ENCODE assay signal across 3 cellular contexts in the genomic region with DNA sequence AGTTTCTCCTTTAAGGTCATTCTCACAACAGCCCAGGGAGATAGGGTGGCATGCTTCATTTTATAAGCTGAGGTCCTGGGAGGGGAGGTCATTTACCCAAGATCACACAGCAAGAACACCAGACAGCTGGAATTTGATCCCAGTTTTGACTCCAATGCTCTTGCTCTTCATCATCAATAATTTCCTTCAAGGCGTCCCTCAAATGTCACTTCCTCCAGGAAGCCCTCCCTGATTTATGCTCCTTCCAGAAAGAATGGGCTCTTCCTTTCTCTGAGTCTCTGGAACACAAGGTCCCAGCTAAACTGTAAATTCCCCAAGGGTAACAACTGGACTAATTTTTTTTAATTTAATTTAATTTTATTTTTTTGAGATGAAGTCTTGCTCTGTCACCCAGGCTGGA.
TF ChIP-seq lines count a peak whose summit lies in the region.

No MANE protein-coding gene starts in this region.

TF ChIP-seq in HepG2, 621 proteins besides CTCF, POLR2A, EP300 and RAD21:
- peak; percentile 73 for TF ChIP-seq ZFP36 (IDR thresholded peaks at IDR 0.05; ENCODE audit: borderline replicate concordance, low read depth, low read length, partially characterized antibody)
- TF ChIP-seq PHF8 (CRISPR knock-in tag; IDR thresholded peaks at IDR 0.05), result no peak
TF ChIP-seq in HepG2: peak in this region for 1.

TF ChIP-seq in A549, 52 proteins besides CTCF, POLR2A, EP300 and RAD21:
- TF ChIP-seq POLR2AphosphoS2 (conservative IDR thresholded peaks at IDR 0.05; ENCODE audit: low read length) (no peak), MAFK (IDR thresholded peaks at IDR 0.05; ENCODE audit: partially characterized antibody) (no peak), ZFP36 (IDR thresholded peaks at IDR 0.05; ENCODE audit: borderline replicate concordance, partially characterized antibody) (peak; percentile 95), RCOR1 (IDR thresholded peaks at IDR 0.05; ENCODE audit: low read depth, low read length) (no peak)
- TF ChIP-seq, protein P1, sequence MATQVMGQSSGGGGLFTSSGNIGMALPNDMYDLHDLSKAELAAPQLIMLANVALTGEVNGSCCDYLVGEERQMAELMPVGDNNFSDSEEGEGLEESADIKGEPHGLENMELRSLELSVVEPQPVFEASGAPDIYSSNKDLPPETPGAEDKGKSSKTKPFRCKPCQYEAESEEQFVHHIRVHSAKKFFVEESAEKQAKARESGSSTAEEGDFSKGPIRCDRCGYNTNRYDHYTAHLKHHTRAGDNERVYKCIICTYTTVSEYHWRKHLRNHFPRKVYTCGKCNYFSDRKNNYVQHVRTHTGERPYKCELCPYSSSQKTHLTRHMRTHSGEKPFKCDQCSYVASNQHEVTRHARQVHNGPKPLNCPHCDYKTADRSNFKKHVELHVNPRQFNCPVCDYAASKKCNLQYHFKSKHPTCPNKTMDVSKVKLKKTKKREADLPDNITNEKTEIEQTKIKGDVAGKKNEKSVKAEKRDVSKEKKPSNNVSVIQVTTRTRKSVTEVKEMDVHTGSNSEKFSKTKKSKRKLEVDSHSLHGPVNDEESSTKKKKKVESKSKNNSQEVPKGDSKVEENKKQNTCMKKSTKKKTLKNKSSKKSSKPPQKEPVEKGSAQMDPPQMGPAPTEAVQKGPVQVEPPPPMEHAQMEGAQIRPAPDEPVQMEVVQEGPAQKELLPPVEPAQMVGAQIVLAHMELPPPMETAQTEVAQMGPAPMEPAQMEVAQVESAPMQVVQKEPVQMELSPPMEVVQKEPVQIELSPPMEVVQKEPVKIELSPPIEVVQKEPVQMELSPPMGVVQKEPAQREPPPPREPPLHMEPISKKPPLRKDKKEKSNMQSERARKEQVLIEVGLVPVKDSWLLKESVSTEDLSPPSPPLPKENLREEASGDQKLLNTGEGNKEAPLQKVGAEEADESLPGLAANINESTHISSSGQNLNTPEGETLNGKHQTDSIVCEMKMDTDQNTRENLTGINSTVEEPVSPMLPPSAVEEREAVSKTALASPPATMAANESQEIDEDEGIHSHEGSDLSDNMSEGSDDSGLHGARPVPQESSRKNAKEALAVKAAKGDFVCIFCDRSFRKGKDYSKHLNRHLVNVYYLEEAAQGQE (IDR thresholded peaks at IDR 0.05), result no peak
- TF ChIP-seq, protein P2, sequence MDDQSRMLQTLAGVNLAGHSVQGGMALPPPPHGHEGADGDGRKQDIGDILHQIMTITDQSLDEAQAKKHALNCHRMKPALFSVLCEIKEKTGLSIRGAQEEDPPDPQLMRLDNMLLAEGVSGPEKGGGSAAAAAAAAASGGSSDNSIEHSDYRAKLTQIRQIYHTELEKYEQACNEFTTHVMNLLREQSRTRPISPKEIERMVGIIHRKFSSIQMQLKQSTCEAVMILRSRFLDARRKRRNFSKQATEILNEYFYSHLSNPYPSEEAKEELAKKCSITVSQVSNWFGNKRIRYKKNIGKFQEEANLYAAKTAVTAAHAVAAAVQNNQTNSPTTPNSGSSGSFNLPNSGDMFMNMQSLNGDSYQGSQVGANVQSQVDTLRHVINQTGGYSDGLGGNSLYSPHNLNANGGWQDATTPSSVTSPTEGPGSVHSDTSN (IDR thresholded peaks at IDR 0.05), result no peak
- TF ChIP-seq, protein P3, sequence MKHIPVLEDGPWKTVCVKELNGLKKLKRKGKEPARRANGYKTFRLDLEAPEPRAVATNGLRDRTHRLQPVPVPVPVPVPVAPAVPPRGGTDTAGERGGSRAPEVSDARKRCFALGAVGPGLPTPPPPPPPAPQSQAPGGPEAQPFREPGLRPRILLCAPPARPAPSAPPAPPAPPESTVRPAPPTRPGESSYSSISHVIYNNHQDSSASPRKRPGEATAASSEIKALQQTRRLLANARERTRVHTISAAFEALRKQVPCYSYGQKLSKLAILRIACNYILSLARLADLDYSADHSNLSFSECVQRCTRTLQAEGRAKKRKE (CRISPR knock-in tag; IDR thresholded peaks at IDR 0.05; ENCODE audit: low read depth), result no peak

TF ChIP-seq in K562, 482 proteins besides CTCF, POLR2A, EP300 and RAD21 (continues in another document):
- no peak for TF ChIP-seq TOE1 (IDR thresholded peaks at IDR 0.05; ENCODE audit: borderline replicate concordance)
- TF ChIP-seq TOE1 (CRISPR knock-in tag; IDR thresholded peaks at IDR 0.05; ENCODE audit: borderline replicate concordance, low read depth), result no peak
- TF ChIP-seq, protein P4, sequence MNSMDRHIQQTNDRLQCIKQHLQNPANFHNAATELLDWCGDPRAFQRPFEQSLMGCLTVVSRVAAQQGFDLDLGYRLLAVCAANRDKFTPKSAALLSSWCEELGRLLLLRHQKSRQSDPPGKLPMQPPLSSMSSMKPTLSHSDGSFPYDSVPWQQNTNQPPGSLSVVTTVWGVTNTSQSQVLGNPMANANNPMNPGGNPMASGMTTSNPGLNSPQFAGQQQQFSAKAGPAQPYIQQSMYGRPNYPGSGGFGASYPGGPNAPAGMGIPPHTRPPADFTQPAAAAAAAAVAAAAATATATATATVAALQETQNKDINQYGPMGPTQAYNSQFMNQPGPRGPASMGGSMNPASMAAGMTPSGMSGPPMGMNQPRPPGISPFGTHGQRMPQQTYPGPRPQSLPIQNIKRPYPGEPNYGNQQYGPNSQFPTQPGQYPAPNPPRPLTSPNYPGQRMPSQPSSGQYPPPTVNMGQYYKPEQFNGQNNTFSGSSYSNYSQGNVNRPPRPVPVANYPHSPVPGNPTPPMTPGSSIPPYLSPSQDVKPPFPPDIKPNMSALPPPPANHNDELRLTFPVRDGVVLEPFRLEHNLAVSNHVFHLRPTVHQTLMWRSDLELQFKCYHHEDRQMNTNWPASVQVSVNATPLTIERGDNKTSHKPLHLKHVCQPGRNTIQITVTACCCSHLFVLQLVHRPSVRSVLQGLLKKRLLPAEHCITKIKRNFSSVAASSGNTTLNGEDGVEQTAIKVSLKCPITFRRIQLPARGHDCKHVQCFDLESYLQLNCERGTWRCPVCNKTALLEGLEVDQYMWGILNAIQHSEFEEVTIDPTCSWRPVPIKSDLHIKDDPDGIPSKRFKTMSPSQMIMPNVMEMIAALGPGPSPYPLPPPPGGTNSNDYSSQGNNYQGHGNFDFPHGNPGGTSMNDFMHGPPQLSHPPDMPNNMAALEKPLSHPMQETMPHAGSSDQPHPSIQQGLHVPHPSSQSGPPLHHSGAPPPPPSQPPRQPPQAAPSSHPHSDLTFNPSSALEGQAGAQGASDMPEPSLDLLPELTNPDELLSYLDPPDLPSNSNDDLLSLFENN (IDR thresholded peaks at IDR 0.05; ENCODE audit: low read depth in 2 of 2, low read length in 2 of 2), result no peak
- TF ChIP-seq PTBP1 (IDR thresholded peaks at IDR 0.05; ENCODE audit: low read depth, low read length), result 0 out of 2 replicates have a peak, but pooled peaks have one; percentile 36
- no peak for TF ChIP-seq ELF2 (CRISPR knock-in tag; IDR thresholded peaks at IDR 0.05)
- TF ChIP-seq BCOR (IDR thresholded peaks at IDR 0.05), result peak; percentile 98
- 0 out of 3 replicates have a peak, but pooled peaks of 1 of the 2 experiments have one; percentile 29 for TF ChIP-seq CBX3 (IDR thresholded peaks at IDR 0.05; ENCODE audit: borderline replicate concordance in 1 of 2, low read length in 2 of 2)
- no peak for TF ChIP-seq PPARD (CRISPR knock-in tag; IDR thresholded peaks at IDR 0.05)
- TF ChIP-seq ZNF57 (CRISPR knock-in tag; IDR thresholded peaks at IDR 0.05), result no peak
- TF ChIP-seq CBX1 (IDR thresholded peaks at IDR 0.05; ENCODE audit: low read depth), result peak; percentile 71; the same call in 1 of the 2 replicates
- TF ChIP-seq ZNF165 (CRISPR knock-in tag; IDR thresholded peaks at IDR 0.05; ENCODE audit: borderline replicate concordance), result no peak
- TF ChIP-seq RCOR1 (IDR thresholded peaks at IDR 0.05; ENCODE audit: borderline replicate concordance in 1 of 2, low read depth in 2 of 2, low read length in 2 of 2), result peak in 1 of 2 experiments; percentile 84; a peak in 2 of 4 replicates
- no peak for TF ChIP-seq SIN3A (IDR thresholded peaks at IDR 0.05; ENCODE audit: borderline replicate concordance in 2 of 2, control insufficient read depth in 1 of 2, low read depth in 2 of 2, low read length in 2 of 2)
- no peak for TF ChIP-seq BRCA1 (IDR thresholded peaks at IDR 0.05)
- TF ChIP-seq BRCA1 (CRISPR knock-in tag; IDR thresholded peaks at IDR 0.05), result no peak
- peak; percentile 98 for TF ChIP-seq RBM25 (IDR thresholded peaks at IDR 0.05; ENCODE audit: low read depth, low read length, severe bottlenecking)
- TF ChIP-seq MTF1 (CRISPR knock-in tag; IDR thresholded peaks at IDR 0.05; ENCODE audit: borderline replicate concordance), result no peak
- TF ChIP-seq TRIM28 (IDR thresholded peaks at IDR 0.05), result no peak
- TF ChIP-seq, protein P5, sequence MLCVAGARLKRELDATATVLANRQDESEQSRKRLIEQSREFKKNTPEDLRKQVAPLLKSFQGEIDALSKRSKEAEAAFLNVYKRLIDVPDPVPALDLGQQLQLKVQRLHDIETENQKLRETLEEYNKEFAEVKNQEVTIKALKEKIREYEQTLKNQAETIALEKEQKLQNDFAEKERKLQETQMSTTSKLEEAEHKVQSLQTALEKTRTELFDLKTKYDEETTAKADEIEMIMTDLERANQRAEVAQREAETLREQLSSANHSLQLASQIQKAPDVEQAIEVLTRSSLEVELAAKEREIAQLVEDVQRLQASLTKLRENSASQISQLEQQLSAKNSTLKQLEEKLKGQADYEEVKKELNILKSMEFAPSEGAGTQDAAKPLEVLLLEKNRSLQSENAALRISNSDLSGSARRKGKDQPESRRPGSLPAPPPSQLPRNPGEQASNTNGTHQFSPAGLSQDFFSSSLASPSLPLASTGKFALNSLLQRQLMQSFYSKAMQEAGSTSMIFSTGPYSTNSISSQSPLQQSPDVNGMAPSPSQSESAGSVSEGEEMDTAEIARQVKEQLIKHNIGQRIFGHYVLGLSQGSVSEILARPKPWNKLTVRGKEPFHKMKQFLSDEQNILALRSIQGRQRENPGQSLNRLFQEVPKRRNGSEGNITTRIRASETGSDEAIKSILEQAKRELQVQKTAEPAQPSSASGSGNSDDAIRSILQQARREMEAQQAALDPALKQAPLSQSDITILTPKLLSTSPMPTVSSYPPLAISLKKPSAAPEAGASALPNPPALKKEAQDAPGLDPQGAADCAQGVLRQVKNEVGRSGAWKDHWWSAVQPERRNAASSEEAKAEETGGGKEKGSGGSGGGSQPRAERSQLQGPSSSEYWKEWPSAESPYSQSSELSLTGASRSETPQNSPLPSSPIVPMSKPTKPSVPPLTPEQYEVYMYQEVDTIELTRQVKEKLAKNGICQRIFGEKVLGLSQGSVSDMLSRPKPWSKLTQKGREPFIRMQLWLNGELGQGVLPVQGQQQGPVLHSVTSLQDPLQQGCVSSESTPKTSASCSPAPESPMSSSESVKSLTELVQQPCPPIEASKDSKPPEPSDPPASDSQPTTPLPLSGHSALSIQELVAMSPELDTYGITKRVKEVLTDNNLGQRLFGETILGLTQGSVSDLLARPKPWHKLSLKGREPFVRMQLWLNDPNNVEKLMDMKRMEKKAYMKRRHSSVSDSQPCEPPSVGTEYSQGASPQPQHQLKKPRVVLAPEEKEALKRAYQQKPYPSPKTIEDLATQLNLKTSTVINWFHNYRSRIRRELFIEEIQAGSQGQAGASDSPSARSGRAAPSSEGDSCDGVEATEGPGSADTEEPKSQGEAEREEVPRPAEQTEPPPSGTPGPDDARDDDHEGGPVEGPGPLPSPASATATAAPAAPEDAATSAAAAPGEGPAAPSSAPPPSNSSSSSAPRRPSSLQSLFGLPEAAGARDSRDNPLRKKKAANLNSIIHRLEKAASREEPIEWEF (CRISPR knock-in tag; IDR thresholded peaks at IDR 0.05), result no peak
- peak; percentile 92 for TF ChIP-seq ZNF436 (CRISPR knock-in tag; IDR thresholded peaks at IDR 0.05)
- TF ChIP-seq FOXJ3 (CRISPR knock-in tag; IDR thresholded peaks at IDR 0.05), result no peak
- TF ChIP-seq, protein P6, sequence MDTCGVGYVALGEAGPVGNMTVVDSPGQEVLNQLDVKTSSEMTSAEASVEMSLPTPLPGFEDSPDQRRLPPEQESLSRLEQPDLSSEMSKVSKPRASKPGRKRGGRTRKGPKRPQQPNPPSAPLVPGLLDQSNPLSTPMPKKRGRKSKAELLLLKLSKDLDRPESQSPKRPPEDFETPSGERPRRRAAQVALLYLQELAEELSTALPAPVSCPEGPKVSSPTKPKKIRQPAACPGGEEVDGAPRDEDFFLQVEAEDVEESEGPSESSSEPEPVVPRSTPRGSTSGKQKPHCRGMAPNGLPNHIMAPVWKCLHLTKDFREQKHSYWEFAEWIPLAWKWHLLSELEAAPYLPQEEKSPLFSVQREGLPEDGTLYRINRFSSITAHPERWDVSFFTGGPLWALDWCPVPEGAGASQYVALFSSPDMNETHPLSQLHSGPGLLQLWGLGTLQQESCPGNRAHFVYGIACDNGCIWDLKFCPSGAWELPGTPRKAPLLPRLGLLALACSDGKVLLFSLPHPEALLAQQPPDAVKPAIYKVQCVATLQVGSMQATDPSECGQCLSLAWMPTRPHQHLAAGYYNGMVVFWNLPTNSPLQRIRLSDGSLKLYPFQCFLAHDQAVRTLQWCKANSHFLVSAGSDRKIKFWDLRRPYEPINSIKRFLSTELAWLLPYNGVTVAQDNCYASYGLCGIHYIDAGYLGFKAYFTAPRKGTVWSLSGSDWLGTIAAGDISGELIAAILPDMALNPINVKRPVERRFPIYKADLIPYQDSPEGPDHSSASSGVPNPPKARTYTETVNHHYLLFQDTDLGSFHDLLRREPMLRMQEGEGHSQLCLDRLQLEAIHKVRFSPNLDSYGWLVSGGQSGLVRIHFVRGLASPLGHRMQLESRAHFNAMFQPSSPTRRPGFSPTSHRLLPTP (IDR thresholded peaks at IDR 0.05; ENCODE audit: borderline replicate concordance, extremely low read depth, insufficient read length), result peak; percentile 43
- no peak for TF ChIP-seq CXXC5 (CRISPR knock-in tag; IDR thresholded peaks at IDR 0.05)
- TF ChIP-seq NFE2 (IDR thresholded peaks at IDR 0.05; ENCODE audit: low read depth), result no peak
- TF ChIP-seq ADNP (tag; IDR thresholded peaks at IDR 0.05), result peak; percentile 64
- TF ChIP-seq SREBF1 (IDR thresholded peaks at IDR 0.05; ENCODE audit: borderline replicate concordance, low read depth, low read length), result no peak
- TF ChIP-seq POLR3G (IDR thresholded peaks at IDR 0.05; ENCODE audit: extremely low read depth, insufficient read length, insufficient replicate concordance), result no peak
- TF ChIP-seq, protein P7, sequence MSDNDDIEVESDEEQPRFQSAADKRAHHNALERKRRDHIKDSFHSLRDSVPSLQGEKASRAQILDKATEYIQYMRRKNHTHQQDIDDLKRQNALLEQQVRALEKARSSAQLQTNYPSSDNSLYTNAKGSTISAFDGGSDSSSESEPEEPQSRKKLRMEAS (CRISPR knock-in tag; IDR thresholded peaks at IDR 0.05), result no peak
- no peak for TF ChIP-seq SMARCE1 (IDR thresholded peaks at IDR 0.05)
- TF ChIP-seq KDM1A (IDR thresholded peaks at IDR 0.05), result peak; percentile 76 to 85
- TF ChIP-seq COPS2 (conservative IDR thresholded peaks at IDR 0.05), result no peak
- TF ChIP-seq ZFP36 (IDR thresholded peaks at IDR 0.05; ENCODE audit: low read depth, low read length, partially characterized antibody), result peak; percentile 99
- no peak for TF ChIP-seq MYC (IDR thresholded peaks at IDR 0.05; ENCODE audit: low read depth, low read length)
- no peak for TF ChIP-seq MYC (CRISPR knock-in tag; IDR thresholded peaks at IDR 0.05; ENCODE audit: borderline replicate concordance, low read depth)
- peak; percentile 87 for TF ChIP-seq HDAC2 (IDR thresholded peaks at IDR 0.05)
- no peak for TF ChIP-seq ZNF384 (IDR thresholded peaks at IDR 0.05; ENCODE audit: low read depth, low read length)
